ENCODE assay signal across 9 cellular contexts in genomic region chr1:156497743-156498446, GRCh38. TPM values are rescaled to one million over a fixed set of nuclear protein-coding genes. Genes with fewer than 3 reads are reported as not detected.
DNase-seq lines count a peak whose midpoint lies in the region; ATAC-seq and TF ChIP-seq lines count a peak whose summit lies in the region.
"Had no signal": no experiment of that assay in that cellular context is flagged by ENCODE, and none has a peak within 500 bp of the region (broad histone marks: within the 10 kb centered on the region; RNA-seq: fewer than 3 reads in every experiment).

No MANE protein-coding gene starts in this region.

- H4K91ac ChIP-seq in mesenchymal stem cell (ENCODE audit: low read length): no peak overlapping the region

- H3K4me3 Mint-ChIP-seq in activated T-cell treated with anti-CD3 and anti-CD28 coated beads, Interleukin-2, amount 50 U/mL, for 72 hours: peak overlapping the region; percentile 80 to 91

- peak overlapping the region; percentile 24 for H3K9ac ChIP-seq in mesenchymal stem cell (ENCODE audit: low read length)

- H3K9me3 ChIP-seq in mesenchymal stem cell (ENCODE audit: control insufficient read depth, low read length) (no peaks in the 10 kb centered on the region), tibial nerve (no peaks in the 10 kb centered on the region)

- no peak overlapping the region for H2AK5ac ChIP-seq in mesenchymal stem cell (ENCODE audit: low read length, severe bottlenecking)

- no peak overlapping the region for H4K8ac ChIP-seq in mesenchymal stem cell (ENCODE audit: low read length)

- H2BK15ac ChIP-seq in mesenchymal stem cell (ENCODE audit: low read depth, poor library complexity, severe bottlenecking): peak overlapping the region; percentile 6

- POLR2A ChIA-PET in HEK293T (lab: Yijun Ruan, JAX): interaction anchor here (1.2 to 6.8 kb wide), 3 partner anchors 9 to 39 kb away, joined by 4 to 64 read pairs (median 4); no protein-coding TSS in a partner anchor

- no peak for DNase-seq in activated T-cell treated with anti-CD3 and anti-CD28 coated beads, Interleukin-2, amount 50 U/mL, for 72 hours
- DNase-seq in activated T-cell treated with anti-CD3 and anti-CD28 coated beads, Interleukin-2, amount 50 U/mL, for 48 hours: no peak
- DNase-seq in astrocyte of the cerebellum (ENCODE audit: low read depth): no peak
- no peak for DNase-seq in mesenchymal stem cell
- DNase-seq in tibial nerve (ENCODE audit: low spot score in 2 of 2): no peak
- DNase-seq in HEK293T (ENCODE audit: extremely low spot score): no peak
- no peak for DNase-seq in GDM1 (lab: John Stamatoyannopoulos, UW)
- DNase-seq: NCI-H1694 had no signal

- H3K4me1 ChIP-seq in mesenchymal stem cell (ENCODE audit: control insufficient read depth, insufficient read depth, low read depth, low read length): peaks cover 48% of the 10 kb centered on the region
- peaks cover 0 to 78% (median 69%) of the 10 kb centered on the region in 4 donors for H3K4me1 ChIP-seq in tibial nerve

- H3K23ac ChIP-seq in mesenchymal stem cell (ENCODE audit: low read length in 2 of 2): peak overlapping the region in 1 of 2 experiments; percentile 77

- H3K27me3 ChIP-seq in mesenchymal stem cell (ENCODE audit: control insufficient read depth in 1 of 2, insufficient read depth in 1 of 2, low read length in 2 of 2) (no peaks in the 10 kb centered on the region), tibial nerve (no peaks in the 10 kb centered on the region)

- peak overlapping the region; percentile 45 for H3K4me2 ChIP-seq in mesenchymal stem cell (ENCODE audit: low read length, poor library complexity, severe bottlenecking)

- H2AFZ ChIP-seq in mesenchymal stem cell (ENCODE audit: low read depth, low read length): no peak overlapping the region

- H2BK5ac ChIP-seq in mesenchymal stem cell (ENCODE audit: low read depth, low read length, poor library complexity, severe bottlenecking): no peak overlapping the region

- TF ChIP-seq POLR2A in tibial nerve (IDR thresholded peaks at IDR 0.05): no peak

- TF ChIP-seq EP300 in tibial nerve (IDR thresholded peaks at IDR 0.05): no peak

- no peaks in the 10 kb centered on the region for H3K9me3 Mint-ChIP-seq in activated T-cell treated with anti-CD3 and anti-CD28 coated beads, Interleukin-2, amount 50 U/mL, for 72 hours

- peaks cover 75% of the 10 kb centered on the region for H3K4me1 Mint-ChIP-seq in activated T-cell treated with anti-CD3 and anti-CD28 coated beads, Interleukin-2, amount 50 U/mL, for 72 hours (ENCODE audit: low read depth)

- ATAC-seq in activated T-cell treated with anti-CD3 and anti-CD28 coated beads, Interleukin-2, amount 50 U/mL, for 72 hours (replicated peaks in 1 of 2): no peak
- ATAC-seq in HG02571 (IDR thresholded peaks at IDR 0.05; ENCODE audit: unreplicated experiment): no peak

- no peaks in the 10 kb centered on the region for H3K27me3 Mint-ChIP-seq in activated T-cell treated with anti-CD3 and anti-CD28 coated beads, Interleukin-2, amount 50 U/mL, for 72 hours (ENCODE audit: low read depth)

- H3K27ac Mint-ChIP-seq in activated T-cell treated with anti-CD3 and anti-CD28 coated beads, Interleukin-2, amount 50 U/mL, for 72 hours: peak overlapping the region; percentile 26

- peak overlapping the region in 1 of 2 experiments; percentile 6 for H3K4ac ChIP-seq in mesenchymal stem cell (ENCODE audit: low read depth in 1 of 2, low read length in 2 of 2)

- peaks cover 9 to 14% of the 10 kb centered on the region in 2 experiments for H3K36me3 ChIP-seq in mesenchymal stem cell (ENCODE audit: control insufficient read depth in 1 of 2, insufficient read depth in 2 of 2, low read depth in 1 of 2, low read length in 2 of 2)
- no peaks in the 10 kb centered on the region for H3K36me3 ChIP-seq in tibial nerve

- H3K18ac ChIP-seq in mesenchymal stem cell (ENCODE audit: low read depth in 1 of 2, low read length in 2 of 2): peak overlapping the region in 1 of 2 experiments; percentile 75

- H2BK120ac ChIP-seq in mesenchymal stem cell (ENCODE audit: low read depth, low read length): no peak overlapping the region

- H3K27ac ChIP-seq in mesenchymal stem cell (ENCODE audit: low read length, poor library complexity, severe bottlenecking): no peak overlapping the region
- H3K27ac ChIP-seq in tibial nerve: peak overlapping the region in 3 of 4 donors; percentile 98 to 99 (median 99)

- peaks cover 9% of the 10 kb centered on the region for H3K79me1 ChIP-seq in mesenchymal stem cell (replicated peaks; ENCODE audit: low read length, poor library complexity, severe bottlenecking)

- WGBS in mesenchymal stem cell: 59% methylated on average over 5 of the region's 6 CpGs
- WGBS in tibial nerve, 2 donors: 32 to 37% methylated on average over 6 of the region's 6 CpGs

- H3K14ac ChIP-seq in mesenchymal stem cell (ENCODE audit: low read length in 2 of 2): peak overlapping the region in 1 of 2 experiments; percentile 84

- TF ChIP-seq CTCF in astrocyte of the cerebellum (IDR thresholded peaks at IDR 0.05; ENCODE audit: low read depth, low read length, missing control alignments): no peak
- TF ChIP-seq CTCF in tibial nerve (IDR thresholded peaks at IDR 0.05): no peak

- peak overlapping the region in 1 of 2 experiments; percentile 48 for H2BK12ac ChIP-seq in mesenchymal stem cell (ENCODE audit: low read length in 2 of 2)

- peak overlapping the region; percentile 61 for H3K4me3 ChIP-seq in astrocyte of the cerebellum (ENCODE audit: low read depth, low read length)
- H3K4me3 ChIP-seq in mesenchymal stem cell (ENCODE audit: insufficient read depth in 1 of 2, low read depth in 1 of 2, low read length in 2 of 2): peak overlapping the region in 1 of 2 experiments; percentile 92
- peak overlapping the region; percentile 86 to 99 (median 92) for H3K4me3 ChIP-seq in tibial nerve

- CTCF ChIA-PET in HEK293T (lab: Yijun Ruan, JAX): interaction anchor here (1.8 kb wide), 1 partner anchor 17 kb away, joined by 7 read pairs; no protein-coding TSS in a partner anchor

- H3K36me3 Mint-ChIP-seq in activated T-cell treated with anti-CD3 and anti-CD28 coated beads, Interleukin-2, amount 50 U/mL, for 72 hours (ENCODE audit: insufficient read depth in 2 of 2): peaks cover 8% of the 10 kb centered on the region in 2 donors

- in situ Hi-C loops in astrocyte of the cerebellum (cut with HindIII; ENCODE audit: low sequenced_read_pairs): no loop called here

TF ChIP-seq in HEK293T, 16 proteins besides CTCF, POLR2A, EP300 and RAD21:
- TF ChIP-seq FOXA1 (IDR thresholded peaks at IDR 0.05) (no peak), SP1 (IDR thresholded peaks at IDR 0.05) (no peak), LEF1 (IDR thresholded peaks at IDR 0.05; ENCODE audit: borderline replicate concordance) (no peak), ARNT (IDR thresholded peaks at IDR 0.05) (no peak), CTBP1 (IDR thresholded peaks at IDR 0.05; ENCODE audit: borderline replicate concordance) (no peak), BHLHE40 (IDR thresholded peaks at IDR 0.05; ENCODE audit: borderline replicate concordance) (no peak), FOXK2 (IDR thresholded peaks at IDR 0.05) (no peak), HDGF (IDR thresholded peaks at IDR 0.05; ENCODE audit: borderline replicate concordance) (no peak), L3MBTL2 (conservative IDR thresholded peaks at IDR 0.05) (no peak), PKNOX1 (IDR thresholded peaks at IDR 0.05) (no peak), ELF4 (IDR thresholded peaks at IDR 0.05) (no peak), FOXM1 (IDR thresholded peaks at IDR 0.05; ENCODE audit: borderline replicate concordance) (no peak), SUZ12 (IDR thresholded peaks at IDR 0.05) (no peak), TARDBP (IDR thresholded peaks at IDR 0.05) (no peak), NFRKB (IDR thresholded peaks at IDR 0.05) (no peak), ZNF384 (IDR thresholded peaks at IDR 0.05) (no peak; the same call in 1 of the 2 replicates)
TF ChIP-seq in HEK293T: peak in this region for 0.

RNA-seq across cellular contexts. Expression of gene MEF2D, which starts 2.7 kb away (rescaled TPM):
- total RNA-seq in activated T-cell treated with anti-CD3 and anti-CD28 coated beads, Interleukin-2, amount 50 U/mL, for 72 hours: 10 to 100 TPM; 73.3 to 86.8 TPM
- polyA plus RNA-seq in mesenchymal stem cell (2013, experiment 1 of 2): 38.6 TPM
- polyA plus RNA-seq in mesenchymal stem cell (2013, experiment 2 of 2): 34.2 TPM
- 10 to 100 TPM; 67.5 to 84.9 (median 70.8) TPM for total RNA-seq in tibial nerve
